ENCODE assay signal across 38 cellular contexts in the genomic region with DNA sequence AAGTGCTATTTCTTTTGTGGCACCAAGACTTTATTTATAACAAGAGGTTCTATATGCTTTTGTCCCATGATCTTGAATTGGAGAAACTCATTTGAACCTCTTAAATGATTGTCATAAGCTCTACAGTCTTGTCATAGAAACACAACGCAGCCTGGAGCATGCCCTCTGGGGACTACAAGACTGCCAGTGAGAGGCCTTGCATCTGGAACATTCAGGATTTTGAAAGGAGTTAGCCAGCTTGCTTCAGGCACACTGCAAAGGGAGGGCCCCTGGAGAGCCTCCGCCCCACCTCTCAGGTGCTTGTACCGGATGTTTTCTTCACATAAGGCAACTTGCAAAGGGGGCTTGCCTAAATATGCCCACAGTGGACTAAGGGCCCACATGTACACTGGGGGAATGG.
"Had no signal": no experiment of that assay in that cellular context is flagged by ENCODE, and none has a peak within 500 bp of the region (broad histone marks: within the 10 kb centered on the region; RNA-seq: fewer than 3 reads in every experiment).

No MANE protein-coding gene starts in this region.

- H3K27me3 Mint-ChIP-seq: activated naive CD4-positive, alpha-beta T cell treated with anti-CD3 and anti-CD28 coated beads, Interleukin-2, amount 10 ng/mL, durations not matched to agents 7 days and 5 days; activated naive CD4-positive, alpha-beta T cell treated with anti-CD3 and anti-CD28 coated beads, Interleukin-2, amount 50 U/mL, for 24 hours; activated naive CD8-positive, alpha-beta T cell treated with anti-CD3 and anti-CD28 coated beads for 36 hours; activated naive CD8-positive, alpha-beta T cell treated with anti-CD3 and anti-CD28 coated beads, Interleukin-2, amount 50 U/mL, for 24 hours; activated T-cell treated with anti-CD3 and anti-CD28 coated beads, Interleukin-2, amount 50 U/mL, for 24 hours; activated T-helper 17 cell treated with anti-CD3 and anti-CD28 coated beads, Interleukin-2, amount 50 U/mL, for 72 hours; brain; central memory CD8-positive, alpha-beta T cell had no signal

- DNase-seq: activated effector memory CD4-positive, alpha-beta T cell treated with anti-CD3 and anti-CD28 coated beads, Interleukin-2, amount 50 U/mL, for 16 hours; activated effector memory CD4-positive, alpha-beta T cell treated with Interleukin-2 at 50 U/mL for 16 hours; activated gamma-delta T cell; activated gamma-delta T cell treated with Interleukin-2 at 50 U/mL for 16 hours; activated naive CD4-positive, alpha-beta T cell; activated naive CD4-positive, alpha-beta T cell treated with anti-CD3 and anti-CD28 coated beads for 36 hours; activated naive CD4-positive, alpha-beta T cell treated with anti-CD3 and anti-CD28 coated beads, Interleukin-2, amount 10 ng/mL, durations not matched to agents 7 days and 5 days; activated naive CD4-positive, alpha-beta T cell treated with anti-CD3 and anti-CD28 coated beads, Interleukin-2, amount 50 U/mL, for 16 hours; activated naive CD4-positive, alpha-beta T cell treated with Interleukin-2 at 50 U/mL for 16 hours; activated naive CD8-positive, alpha-beta T cell treated with anti-CD3 and anti-CD28 coated beads for 36 hours; activated naive CD8-positive, alpha-beta T cell treated with anti-CD3 and anti-CD28 coated beads, Interleukin-2, amount 10 ng/mL, durations not matched to agents 7 days and 5 days; activated naive CD8-positive, alpha-beta T cell treated with anti-CD3 and anti-CD28 coated beads, Interleukin-2, amount 50 U/mL, for 24 hours; activated T-cell treated with anti-CD3 and anti-CD28 coated beads, Interleukin-2, amount 50 U/mL, for 1 hour; activated T-cell treated with anti-CD3 and anti-CD28 coated beads, Interleukin-2, amount 50 U/mL, for 24 hours; activated T-cell treated with anti-CD3 and anti-CD28 coated beads, Interleukin-2, amount 50 U/mL, for 4 hours; activated T-cell treated with anti-CD3 and anti-CD28 coated beads, Interleukin-2, amount 50 U/mL, for 48 hours; activated T-cell treated with anti-CD3 and anti-CD28 coated beads, Interleukin-2, amount 50 U/mL, for 72 hours; adrenal gland; amniotic stem cell; amygdala; anterior cingulate cortex; aorta; body of pancreas; brain microvascular endothelial cell; caudate nucleus; central memory CD4-positive, alpha-beta T cell; cerebellar nuclear complex had no signal

- H3K27ac ChIP-seq: adrenal gland, ascending aorta, body of pancreas, brain microvascular endothelial cell, breast epithelium, cardiac muscle cell had no signal

- ATAC-seq: activated naive CD4-positive, alpha-beta T cell treated with anti-CD3 and anti-CD28 coated beads, Interleukin-2, amount 50 U/mL, for 72 hours; activated naive CD8-positive, alpha-beta T cell treated with anti-CD3 and anti-CD28 coated beads, Interleukin-2, amount 50 U/mL, for 24 hours; activated T-cell treated with anti-CD3 and anti-CD28 coated beads, Interleukin-2, amount 50 U/mL, for 4 hours; activated T-cell treated with anti-CD3 and anti-CD28 coated beads, Interleukin-2, amount 50 U/mL, for 72 hours; activated T-helper 17 cell treated with anti-CD3 and anti-CD28 coated beads, Interleukin-2, amount 50 U/mL, for 72 hours; body of pancreas had no signal

- H3K4me1 ChIP-seq: adrenal gland, ascending aorta, body of pancreas, breast epithelium had no signal

- H3K4me1 Mint-ChIP-seq: activated naive CD4-positive, alpha-beta T cell treated with anti-CD3 and anti-CD28 coated beads, Interleukin-2, amount 10 ng/mL, durations not matched to agents 7 days and 5 days; activated naive CD4-positive, alpha-beta T cell treated with anti-CD3 and anti-CD28 coated beads, Interleukin-2, amount 50 U/mL, for 24 hours; activated naive CD8-positive, alpha-beta T cell treated with anti-CD3 and anti-CD28 coated beads for 36 hours; activated naive CD8-positive, alpha-beta T cell treated with anti-CD3 and anti-CD28 coated beads, Interleukin-2, amount 10 ng/mL, durations not matched to agents 7 days and 5 days; activated naive CD8-positive, alpha-beta T cell treated with anti-CD3 and anti-CD28 coated beads, Interleukin-2, amount 50 U/mL, for 24 hours; activated T-helper 17 cell treated with anti-CD3 and anti-CD28 coated beads, Interleukin-2, amount 50 U/mL, for 72 hours; central memory CD8-positive, alpha-beta T cell had no signal

- H3K4me3 ChIP-seq: adrenal gland, ascending aorta, body of pancreas, breast epithelium, cardiac muscle cell had no signal

- H3K9me3 ChIP-seq: adrenal gland, ascending aorta, body of pancreas, breast epithelium had no signal

- H3K9me3 Mint-ChIP-seq: activated naive CD4-positive, alpha-beta T cell treated with anti-CD3 and anti-CD28 coated beads for 36 hours; activated naive CD4-positive, alpha-beta T cell treated with anti-CD3 and anti-CD28 coated beads, Interleukin-2, amount 10 ng/mL, durations not matched to agents 7 days and 5 days; activated naive CD4-positive, alpha-beta T cell treated with anti-CD3 and anti-CD28 coated beads, Interleukin-2, amount 50 U/mL, for 24 hours; activated naive CD4-positive, alpha-beta T cell treated with anti-CD3 and anti-CD28 coated beads, Interleukin-2, amount 50 U/mL, for 72 hours; activated naive CD8-positive, alpha-beta T cell treated with anti-CD3 and anti-CD28 coated beads for 36 hours; activated T-cell treated with anti-CD3 and anti-CD28 coated beads, Interleukin-2, amount 50 U/mL, for 24 hours; activated T-cell treated with anti-CD3 and anti-CD28 coated beads, Interleukin-2, amount 50 U/mL, for 4 hours; activated T-cell treated with anti-CD3 and anti-CD28 coated beads, Interleukin-2, amount 50 U/mL, for 72 hours; activated T-helper 1 cell treated with anti-CD3 and anti-CD28 coated beads, Interleukin-12 subunit alpha, Interleukin-12 subunit beta, Interleukin-2, Interleukin-4 antibody, amounts not matched to agents 30 ng/mL and 10 ng/mL and 1 ng/mL, durations not matched to agents 14 hours and 24 hours and 36 hours; activated T-helper 17 cell treated with anti-CD3 and anti-CD28 coated beads, Interleukin-2, amount 50 U/mL, for 72 hours; activated T-helper 2 cell treated with anti-CD3 and anti-CD28 coated beads, Interferon-gamma antibody, Interleukin-2, Interleukin-4, amounts not matched to agents 10 μg/mL and 5 μg/mL and 100 μg/mL, durations not matched to agents 14 hours and 24 hours and 36 hours had no signal

- H3K27ac Mint-ChIP-seq: activated naive CD4-positive, alpha-beta T cell treated with anti-CD3 and anti-CD28 coated beads for 36 hours; activated naive CD4-positive, alpha-beta T cell treated with anti-CD3 and anti-CD28 coated beads, Interleukin-2, amount 10 ng/mL, durations not matched to agents 7 days and 5 days; activated naive CD4-positive, alpha-beta T cell treated with anti-CD3 and anti-CD28 coated beads, Interleukin-2, amount 50 U/mL, for 24 hours; activated naive CD4-positive, alpha-beta T cell treated with anti-CD3 and anti-CD28 coated beads, Interleukin-2, amount 50 U/mL, for 72 hours; activated naive CD8-positive, alpha-beta T cell; activated naive CD8-positive, alpha-beta T cell treated with anti-CD3 and anti-CD28 coated beads for 36 hours; activated naive CD8-positive, alpha-beta T cell treated with anti-CD3 and anti-CD28 coated beads, Interleukin-2, amount 10 ng/mL, durations not matched to agents 7 days and 5 days; activated naive CD8-positive, alpha-beta T cell treated with anti-CD3 and anti-CD28 coated beads, Interleukin-2, amount 50 U/mL, for 24 hours; activated T-cell treated with anti-CD3 and anti-CD28 coated beads, Interleukin-2, amount 50 U/mL, for 24 hours; activated T-cell treated with anti-CD3 and anti-CD28 coated beads, Interleukin-2, amount 50 U/mL, for 72 hours; activated T-helper 1 cell treated with anti-CD3 and anti-CD28 coated beads, Interleukin-12 subunit alpha, Interleukin-12 subunit beta, Interleukin-2, Interleukin-4 antibody, amounts not matched to agents 30 ng/mL and 10 ng/mL and 1 ng/mL, durations not matched to agents 14 hours and 24 hours and 36 hours; activated T-helper 17 cell treated with anti-CD3 and anti-CD28 coated beads, Interleukin-2, amount 50 U/mL, for 72 hours; activated T-helper 2 cell treated with anti-CD3 and anti-CD28 coated beads, Interferon-gamma antibody, Interleukin-2, Interleukin-4, amounts not matched to agents 10 μg/mL and 5 μg/mL and 100 μg/mL, durations not matched to agents 14 hours and 24 hours and 36 hours; brain had no signal

- H3K27me3 ChIP-seq: adrenal gland, ascending aorta, body of pancreas, brain microvascular endothelial cell, breast epithelium, cardiac muscle cell had no signal

- H3K36me3 ChIP-seq: adrenal gland, ascending aorta, brain microvascular endothelial cell, breast epithelium, cardiac muscle cell had no signal

- H3K36me3 Mint-ChIP-seq: activated naive CD4-positive, alpha-beta T cell treated with anti-CD3 and anti-CD28 coated beads, Interleukin-2, amount 10 ng/mL, durations not matched to agents 7 days and 5 days; activated naive CD4-positive, alpha-beta T cell treated with anti-CD3 and anti-CD28 coated beads, Interleukin-2, amount 50 U/mL, for 24 hours; activated naive CD4-positive, alpha-beta T cell treated with anti-CD3 and anti-CD28 coated beads, Interleukin-2, amount 50 U/mL, for 72 hours; activated naive CD8-positive, alpha-beta T cell; activated naive CD8-positive, alpha-beta T cell treated with anti-CD3 and anti-CD28 coated beads for 36 hours; activated naive CD8-positive, alpha-beta T cell treated with anti-CD3 and anti-CD28 coated beads, Interleukin-2, amount 10 ng/mL, durations not matched to agents 7 days and 5 days; brain had no signal

- H3K4me3 Mint-ChIP-seq: activated naive CD4-positive, alpha-beta T cell treated with anti-CD3 and anti-CD28 coated beads for 36 hours; activated naive CD4-positive, alpha-beta T cell treated with anti-CD3 and anti-CD28 coated beads, Interleukin-2, amount 10 ng/mL, durations not matched to agents 7 days and 5 days; activated naive CD4-positive, alpha-beta T cell treated with anti-CD3 and anti-CD28 coated beads, Interleukin-2, amount 50 U/mL, for 24 hours; activated naive CD8-positive, alpha-beta T cell; activated naive CD8-positive, alpha-beta T cell treated with anti-CD3 and anti-CD28 coated beads for 36 hours; activated naive CD8-positive, alpha-beta T cell treated with anti-CD3 and anti-CD28 coated beads, Interleukin-2, amount 10 ng/mL, durations not matched to agents 7 days and 5 days; activated naive CD8-positive, alpha-beta T cell treated with anti-CD3 and anti-CD28 coated beads, Interleukin-2, amount 50 U/mL, for 24 hours; activated T-cell treated with anti-CD3 and anti-CD28 coated beads, Interleukin-2, amount 50 U/mL, for 24 hours; activated T-cell treated with anti-CD3 and anti-CD28 coated beads, Interleukin-2, amount 50 U/mL, for 4 hours; activated T-cell treated with anti-CD3 and anti-CD28 coated beads, Interleukin-2, amount 50 U/mL, for 72 hours; activated T-helper 1 cell treated with anti-CD3 and anti-CD28 coated beads, Interleukin-12 subunit alpha, Interleukin-12 subunit beta, Interleukin-2, Interleukin-4 antibody, amounts not matched to agents 30 ng/mL and 10 ng/mL and 1 ng/mL, durations not matched to agents 14 hours and 24 hours and 36 hours; activated T-helper 17 cell treated with anti-CD3 and anti-CD28 coated beads, Interleukin-2, amount 50 U/mL, for 72 hours; brain; central memory CD8-positive, alpha-beta T cell had no signal
